In genomic region chr22:43867839-43868652, GRCh38 we compare ENCODE assay signal across 10 cellular contexts. TPM values are rescaled to one million over a fixed set of nuclear protein-coding genes. Genes with fewer than 3 reads are reported as not detected.
DNase-seq lines count a peak whose midpoint lies in the region; ATAC-seq, FAIRE-seq and TF ChIP-seq lines count a peak whose summit lies in the region.
"Had no signal": no experiment of that assay in that cellular context is flagged by ENCODE, and none has a peak within 500 bp of the region (broad histone marks: within the 10 kb centered on the region; RNA-seq: fewer than 3 reads in every experiment).

No MANE protein-coding gene starts in this region.

- TF ChIP-seq CTCF in endothelial cell of umbilical vein (IDR thresholded peaks at IDR 0.05; ENCODE audit: extremely low read depth in 1 of 2, insufficient read depth in 1 of 2, low read depth in 1 of 2, low read length in 2 of 2) (no peak), mesothelial cell of epicardium (IDR thresholded peaks at IDR 0.05; ENCODE audit: unreplicated experiment) (no peak), osteocyte (IDR thresholded peaks at IDR 0.05) (no peak)

- no peak for ATAC-seq in GM21529 (IDR thresholded peaks at IDR 0.05; ENCODE audit: unreplicated experiment)

- H3K9me3 Mint-ChIP-seq in mesothelial cell of epicardium (peaks cover 17% of the 10 kb centered on the region), osteocyte (ENCODE audit: unreplicated experiment) (peaks cover 15% of the 10 kb centered on the region)

- no peaks in the 10 kb centered on the region for H3K4me1 ChIP-seq in endothelial cell of umbilical vein (ENCODE audit: control insufficient read depth, extremely low read depth, insufficient read depth, low read length)
- H3K4me1 ChIP-seq: suprapubic skin had no signal

- DNase-seq in DMS53 (lab: John Stamatoyannopoulos, UW), result peak; percentile 23
- no peak for DNase-seq in DMS53 treated with DMSO at 0.1 percent for 48 hours (lab: John Stamatoyannopoulos, UW; ENCODE audit: unreplicated experiment)
- peak; percentile 55 for DNase-seq in RPMI7951 (ENCODE audit: low read depth)
- DNase-seq in endothelial cell of umbilical vein (ENCODE audit: low read depth, low spot score), result peak; percentile 59
- peak; percentile 73 to 87 for DNase-seq in mesothelial cell of epicardium (ENCODE audit: low spot score in 2 of 2, unreplicated experiment in 2 of 2)
- no peak for DNase-seq in GOT3 (lab: John Stamatoyannopoulos, UW)
- no peak for DNase-seq in osteocyte (ENCODE audit: extremely low spot score, unreplicated experiment)

- H2AFZ ChIP-seq in endothelial cell of umbilical vein (ENCODE audit: low read depth, low read length), result no peak overlapping the region

- no peak overlapping the region for H3K4me2 ChIP-seq in endothelial cell of umbilical vein (ENCODE audit: insufficient read depth, low read length)

- TF ChIP-seq POLR2A in endothelial cell of umbilical vein (IDR thresholded peaks at IDR 0.05; ENCODE audit: low read depth, low read length), result no peak

- no peaks in the 10 kb centered on the region for H4K20me1 ChIP-seq in endothelial cell of umbilical vein (replicated peaks; ENCODE audit: control insufficient read depth, extremely low read depth, insufficient read depth, low read length)

- no peak overlapping the region for H3K4me3 Mint-ChIP-seq in mesothelial cell of epicardium
- no peak overlapping the region for H3K4me3 Mint-ChIP-seq in osteocyte (ENCODE audit: unreplicated experiment)

- no peaks in the 10 kb centered on the region for H3K79me2 ChIP-seq in endothelial cell of umbilical vein (ENCODE audit: control insufficient read depth, insufficient read depth, low read length)

- no peak overlapping the region for H3K27ac ChIP-seq in endothelial cell of umbilical vein (ENCODE audit: insufficient read depth, low read depth, low read length)
- H3K27ac ChIP-seq: suprapubic skin had no signal

- no TSS peak for BruUV-seq in endothelial cell of umbilical vein (replicated peaks; lab: Mats Ljungman, UMichigan)

- no peaks in the 10 kb centered on the region for H3K9me3 ChIP-seq in endothelial cell of umbilical vein (replicated peaks; ENCODE audit: control insufficient read depth, insufficient read depth, low read length)
- H3K9me3 ChIP-seq: suprapubic skin had no signal

- CTCF ChIA-PET in endothelial cell of umbilical vein (lab: Charles Lee), result interaction anchor here (1.0 to 4.3 kb wide), 3 partner anchors 15 to 19 kb away, joined by 3 to 19 read pairs (median 11); no protein-coding TSS in a partner anchor

- no peaks in the 10 kb centered on the region for H3K36me3 Mint-ChIP-seq in mesothelial cell of epicardium
- H3K36me3 Mint-ChIP-seq in osteocyte (ENCODE audit: unreplicated experiment), result no peaks in the 10 kb centered on the region

- peaks cover 55% of the 10 kb centered on the region for H3K27me3 Mint-ChIP-seq in mesothelial cell of epicardium (ENCODE audit: low read depth)
- peaks cover 30% of the 10 kb centered on the region for H3K27me3 Mint-ChIP-seq in osteocyte (ENCODE audit: unreplicated experiment)

- dilution Hi-C loops in endothelial cell of umbilical vein (cut with MboI; ENCODE audit: extremely low pct_ligation_motif_present, low sequenced_read_pairs), result no loop called here

- peak; percentile 63 for FAIRE-seq in endothelial cell of umbilical vein (lab: Jason Lieb, UNC)
- FAIRE-seq: A204.1 had no signal

- POLR2A ChIA-PET in endothelial cell of umbilical vein (lab: Charles Lee), result no interaction called here

- H3K9me1 ChIP-seq in endothelial cell of umbilical vein (replicated peaks; ENCODE audit: control insufficient read depth, extremely low read depth, insufficient read depth, low read length), result peaks cover 2% of the 10 kb centered on the region

- no peaks in the 10 kb centered on the region for H3K36me3 ChIP-seq in endothelial cell of umbilical vein (ENCODE audit: control insufficient read depth in 2 of 2, extremely low read depth in 1 of 2, insufficient read depth in 2 of 2, low read length in 2 of 2)
- H3K36me3 ChIP-seq: suprapubic skin had no signal

- H3K4me1 Mint-ChIP-seq in mesothelial cell of epicardium (no peaks in the 10 kb centered on the region), osteocyte (ENCODE audit: unreplicated experiment) (no peaks in the 10 kb centered on the region)

- H3K27me3 ChIP-seq in endothelial cell of umbilical vein (ENCODE audit: control insufficient read depth in 2 of 2, insufficient read depth in 2 of 2, low read length in 2 of 2), result peaks cover 0 to 3% of the 10 kb centered on the region in 2 experiments

- H3K4me3 ChIP-seq in endothelial cell of umbilical vein (replicated peaks in 1 of 3; ENCODE audit: insufficient read depth in 1 of 3, low read depth in 1 of 3, low read length in 3 of 3), result no peak overlapping the region
- H3K4me3 ChIP-seq: suprapubic skin had no signal

- intact Hi-C loops in endothelial cell of umbilical vein (cut with micrococcal nuclease), result no loop called here

- H3K9ac ChIP-seq in endothelial cell of umbilical vein (replicated peaks; ENCODE audit: extremely low read depth, insufficient read depth, low read length), result no peak overlapping the region

- H3K27ac Mint-ChIP-seq in mesothelial cell of epicardium (no peak overlapping the region), osteocyte (ENCODE audit: unreplicated experiment) (no peak overlapping the region)

TF ChIP-seq in endothelial cell of umbilical vein, 7 proteins besides CTCF, POLR2A, EP300 and RAD21 (continues in another document):
- TF ChIP-seq MYC (IDR thresholded peaks at IDR 0.05; ENCODE audit: low read depth, low read length) (no peak), MAX (IDR thresholded peaks at IDR 0.05; ENCODE audit: insufficient read depth, insufficient read length) (no peak), GATA2 (IDR thresholded peaks at IDR 0.05; ENCODE audit: insufficient read depth, insufficient read length, low read depth, low read length) (peak; percentile 30), JUN (IDR thresholded peaks at IDR 0.05; ENCODE audit: borderline replicate concordance, insufficient read depth, insufficient read length, low read depth) (no peak), POLR2AphosphoS5 (IDR thresholded peaks at IDR 0.05; ENCODE audit: insufficient read depth, low read depth, low read length) (no peak), FOS (IDR thresholded peaks at IDR 0.05; ENCODE audit: borderline replicate concordance, insufficient read depth, low read length) (no peak)

RNA-seq across cellular contexts. Expression of gene SULT4A1, which starts 5.7 kb away (rescaled TPM):
- not detected in 2 replicates for total RNA-seq in RPMI7951 (2014; rRNA removed; shearing (Covaris generic))
- total RNA-seq in endothelial cell of umbilical vein (0.14 TPM in 1 of 2 replicates, not detected in the other), mesothelial cell of epicardium (7.1 to 8.7 TPM (median 7.2 TPM) in 3 replicates), osteocyte (0.26 TPM in 1 of 2 replicates, not detected in the other)
- polyA plus RNA-seq in endothelial cell of umbilical vein, result 0.48 and 0.49 TPM in 2 replicates
- 0.25 and 0.31 TPM in 2 replicates for polyA plus RNA-seq in endothelial cell of umbilical vein (2011; cell fraction: cytosol; rRNA removed)
- 2.5 and 3.5 TPM in 2 replicates for polyA plus RNA-seq in endothelial cell of umbilical vein (2011; cell fraction: nucleus; rRNA removed)
- 1.4 and 2.0 TPM in 2 replicates for polyA plus RNA-seq in endothelial cell of umbilical vein (2012)
- 0.08 and 0.46 TPM in 2 replicates for polyA minus RNA-seq in endothelial cell of umbilical vein
- polyA minus RNA-seq in endothelial cell of umbilical vein (2011; cell fraction: cytosol; rRNA and poly(A)+ RNA removed), result not detected
- polyA minus RNA-seq in endothelial cell of umbilical vein (2011; cell fraction: nucleus; rRNA and poly(A)+ RNA removed), result 0.67 and 1.3 TPM in 2 replicates

RNA-seq across cellular contexts. Expression of gene PNPLA5, which starts 23.8 kb away (rescaled TPM):
- total RNA-seq in RPMI7951 (2014; rRNA removed; shearing (Covaris generic)), result not detected in 2 replicates
- not detected in 2 replicates for total RNA-seq in endothelial cell of umbilical vein
- not detected in 2 replicates for polyA plus RNA-seq in endothelial cell of umbilical vein
- polyA plus RNA-seq in endothelial cell of umbilical vein (2011; cell fraction: cytosol; rRNA removed), result not detected in 2 replicates
- not detected in 2 replicates for polyA plus RNA-seq in endothelial cell of umbilical vein (2011; cell fraction: nucleus; rRNA removed)
- polyA plus RNA-seq in endothelial cell of umbilical vein (2012), result not detected in 2 replicates
- not detected in 2 replicates for polyA minus RNA-seq in endothelial cell of umbilical vein
- polyA minus RNA-seq in endothelial cell of umbilical vein (2011; cell fraction: cytosol; rRNA and poly(A)+ RNA removed), result not detected
- polyA minus RNA-seq in endothelial cell of umbilical vein (2011; cell fraction: nucleus; rRNA and poly(A)+ RNA removed), result not detected in 2 replicates
- not detected in 3 replicates for total RNA-seq in mesothelial cell of epicardium
- not detected in 2 replicates for total RNA-seq in osteocyte

RNA-seq across cellular contexts. Expression of gene PNPLA3, which starts 55.6 kb away (rescaled TPM):
- total RNA-seq in RPMI7951 (2014; rRNA removed; shearing (Covaris generic)), result 7.5 and 7.6 TPM in 2 replicates
- total RNA-seq in endothelial cell of umbilical vein (12.1 and 12.3 TPM in 2 replicates), mesothelial cell of epicardium (5.7 to 6.2 TPM (median 6.1 TPM) in 3 replicates), osteocyte (1.2 and 3.0 TPM in 2 replicates)
- 5.3 TPM in 2 replicates for polyA plus RNA-seq in endothelial cell of umbilical vein
- 4.0 and 4.6 TPM in 2 replicates for polyA plus RNA-seq in endothelial cell of umbilical vein (2011; cell fraction: cytosol; rRNA removed)
- 18.8 and 24.0 TPM in 2 replicates for polyA plus RNA-seq in endothelial cell of umbilical vein (2011; cell fraction: nucleus; rRNA removed)
- polyA plus RNA-seq in endothelial cell of umbilical vein (2012), result 3.0 and 4.2 TPM in 2 replicates
- polyA minus RNA-seq in endothelial cell of umbilical vein, result 11.0 and 15.2 TPM in 2 replicates
- 3.9 TPM for polyA minus RNA-seq in endothelial cell of umbilical vein (2011; cell fraction: cytosol; rRNA and poly(A)+ RNA removed)
- polyA minus RNA-seq in endothelial cell of umbilical vein (2011; cell fraction: nucleus; rRNA and poly(A)+ RNA removed), result 8.3 and 11.9 TPM in 2 replicates

RNA-seq across cellular contexts. Expression of gene EFCAB6, which starts 55.9 kb away (rescaled TPM):
- 0.39 and 0.48 TPM in 2 replicates for total RNA-seq in RPMI7951 (2014; rRNA removed; shearing (Covaris generic))
- 0.31 and 0.32 TPM in 2 replicates for total RNA-seq in endothelial cell of umbilical vein
- polyA plus RNA-seq in endothelial cell of umbilical vein, result 0.07 TPM in 1 of 2 replicates, not detected in the other
- 0.17 and 0.20 TPM in 2 replicates for polyA plus RNA-seq in endothelial cell of umbilical vein (2011; cell fraction: cytosol; rRNA removed)
- 0.10 and 0.24 TPM in 2 replicates for polyA plus RNA-seq in endothelial cell of umbilical vein (2011; cell fraction: nucleus; rRNA removed)
- polyA plus RNA-seq in endothelial cell of umbilical vein (2012), result 0.41 and 0.56 TPM in 2 replicates
- 0.38 and 0.39 TPM in 2 replicates for polyA minus RNA-seq in endothelial cell of umbilical vein
- polyA minus RNA-seq in endothelial cell of umbilical vein (2011; cell fraction: cytosol; rRNA and poly(A)+ RNA removed), result not detected
- polyA minus RNA-seq in endothelial cell of umbilical vein (2011; cell fraction: nucleus; rRNA and poly(A)+ RNA removed), result 0.53 and 1.0 TPM in 2 replicates
- total RNA-seq in mesothelial cell of epicardium, result 1.6 to 2.6 TPM (median 2.6 TPM) in 3 replicates
- total RNA-seq in osteocyte, result 1.4 and 1.5 TPM in 2 replicates

Comparison
In these comparisons a context has a peak if more than half of its experiments do, and no peak if none do; other contexts are left out.
1. DNase-seq: peak in DMS53 (single experiment), RPMI7951 (single experiment), endothelial cell of umbilical vein (single experiment) and mesothelial cell of epicardium (2 of 2); none in DMS53 treated with DMSO at 0.1 percent for 48 hours (single experiment), GOT3 (single experiment) and osteocyte (single experiment).